In the genomic region with DNA sequence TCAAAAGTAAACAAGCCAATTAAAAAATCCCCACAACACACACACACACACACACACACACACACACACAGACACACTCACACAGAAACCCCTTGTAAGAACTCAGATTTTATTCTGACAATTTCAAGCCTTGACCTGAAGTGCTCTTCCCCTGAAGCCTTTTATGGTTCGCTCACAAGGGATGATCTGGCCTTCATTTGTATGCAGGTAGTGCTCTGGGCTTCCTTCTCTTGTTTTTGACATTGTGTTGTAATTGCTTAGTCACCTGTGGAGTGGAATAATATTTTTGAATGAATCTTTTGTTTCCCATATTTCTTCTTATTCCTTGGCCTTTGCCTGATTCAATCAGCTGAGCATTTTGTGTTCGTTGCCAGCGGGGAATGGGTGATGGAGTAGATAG, we compare ENCODE assay signal across 21 cellular contexts.
A peak's percentile ranks its signal among the peaks of the same experiment; 100 is the strongest.
DNase-seq lines count a peak whose midpoint lies in the region; ATAC-seq, FAIRE-seq and TF ChIP-seq lines count a peak whose summit lies in the region.
"Had no signal": no experiment of that assay in that cellular context is flagged by ENCODE, and none has a peak within 500 bp of the region (broad histone marks: within the 10 kb centered on the region; RNA-seq: fewer than 3 reads in every experiment).

No MANE protein-coding gene starts in this region.

- H3K4me3 Mint-ChIP-seq in astrocyte (ENCODE audit: unreplicated experiment) (no peak overlapping the region), neural crest cell (no peak overlapping the region), Caco-2 (ENCODE audit: unreplicated experiment) (no peak overlapping the region)
- H3K4me3 Mint-ChIP-seq: CD4-positive, CD25-positive, alpha-beta regulatory T cell; CD8-positive, alpha-beta memory T cell; H9 had no signal

- no peaks in the 10 kb centered on the region for H4K20me1 ChIP-seq in astrocyte (ENCODE audit: insufficient read depth, low read length)

- peak; percentile 64 for ATAC-seq in esophagus mucosa
- ATAC-seq in left lobe of liver, result no peak

- no peaks in the 10 kb centered on the region for H3K9me3 ChIP-seq in astrocyte (ENCODE audit: insufficient read depth, low read depth, low read length)
- no peaks in the 10 kb centered on the region for H3K9me3 ChIP-seq in Caco-2
- H3K9me3 ChIP-seq: BE2C had no signal

- H3K4me1 ChIP-seq in astrocyte (ENCODE audit: insufficient read depth, low read length), result no peaks in the 10 kb centered on the region
- H3K4me1 ChIP-seq in Caco-2, result no peaks in the 10 kb centered on the region
- H3K4me1 ChIP-seq: BE2C had no signal

- no peak for FAIRE-seq in astrocyte (lab: Jason Lieb, UNC)
- FAIRE-seq: A204.1, GM12892, GM18507, H1 had no signal

- peaks cover 12% of the 10 kb centered on the region for H3K4me1 Mint-ChIP-seq in astrocyte (ENCODE audit: low read depth, unreplicated experiment)
- H3K4me1 Mint-ChIP-seq in neural crest cell, result no peaks in the 10 kb centered on the region
- no peaks in the 10 kb centered on the region for H3K4me1 Mint-ChIP-seq in Caco-2 (ENCODE audit: low read depth, unreplicated experiment)
- H3K4me1 Mint-ChIP-seq: CD4-positive, CD25-positive, alpha-beta regulatory T cell; CD8-positive, alpha-beta memory T cell had no signal

- no TSS peak for BruUV-seq in Caco-2 (replicated peaks; lab: Mats Ljungman, UMichigan)

- H3K4me3 ChIP-seq in astrocyte (ENCODE audit: insufficient read depth, low read depth, low read length), result no peak overlapping the region
- H3K4me3 ChIP-seq in Caco-2 (ENCODE audit: low read depth, low read length), result no peak overlapping the region

- no peak overlapping the region for H3K4me2 ChIP-seq in astrocyte (ENCODE audit: low read length)

- H3K27me3 Mint-ChIP-seq in astrocyte (ENCODE audit: low read depth, unreplicated experiment) (peaks cover 10% of the 10 kb centered on the region), neural crest cell (ENCODE audit: low read depth) (no peaks in the 10 kb centered on the region), Caco-2 (ENCODE audit: insufficient read depth, unreplicated experiment) (peaks cover 7% of the 10 kb centered on the region)

- H3K9me3 Mint-ChIP-seq in astrocyte (ENCODE audit: unreplicated experiment) (peaks cover 3% of the 10 kb centered on the region), neural crest cell (no peaks in the 10 kb centered on the region), Caco-2 (ENCODE audit: unreplicated experiment) (no peaks in the 10 kb centered on the region)
- H3K9me3 Mint-ChIP-seq: H9 had no signal

- DNase-seq in HPDE6-E6E7 (ENCODE audit: extremely low spot score) (peak; percentile 10), astrocyte (ENCODE audit: low read depth) (no peak), neural crest cell (ENCODE audit: low read depth, low spot score) (no peak), Caco-2 (no peak), left lobe of liver (ENCODE audit: low spot score) (no peak), T-helper 1 cell (no peak)
- DNase-seq: ACHN; BE2C; C1 segment of cervical spinal cord; CD4-positive, CD25-positive, alpha-beta regulatory T cell; CD8-positive, alpha-beta memory T cell; COR-L47; DMS153; DMS79; GDM1; H9 had no signal

- H3K36me3 ChIP-seq in astrocyte (ENCODE audit: insufficient read depth, low read length) (no peaks in the 10 kb centered on the region), Caco-2 (ENCODE audit: control insufficient read depth, insufficient read depth, low read length) (no peaks in the 10 kb centered on the region)
- H3K36me3 ChIP-seq: BE2C had no signal

- H3K36me3 Mint-ChIP-seq in astrocyte (ENCODE audit: low read depth, unreplicated experiment) (no peaks in the 10 kb centered on the region), neural crest cell (ENCODE audit: low read depth) (no peaks in the 10 kb centered on the region), Caco-2 (ENCODE audit: insufficient read depth, unreplicated experiment) (no peaks in the 10 kb centered on the region)
- H3K36me3 Mint-ChIP-seq: CD4-positive, CD25-positive, alpha-beta regulatory T cell; CD8-positive, alpha-beta memory T cell had no signal

- H3K79me2 ChIP-seq in astrocyte (ENCODE audit: insufficient read depth, low read length), result no peaks in the 10 kb centered on the region

- POLR2A ChIA-PET in Caco-2 (lab: Charles Lee), result no interaction called here

- CTCF ChIA-PET in Caco-2 (lab: Charles Lee), result no interaction called here

- no peak for TF ChIP-seq CTCF in astrocyte (IDR thresholded peaks at IDR 0.05; ENCODE audit: insufficient read depth, low read depth, low read length)
- no peak for TF ChIP-seq CTCF in neural crest cell (conservative IDR thresholded peaks at IDR 0.05)
- no peak for TF ChIP-seq CTCF in Caco-2 (IDR thresholded peaks at IDR 0.05; ENCODE audit: insufficient read depth in 1 of 2, low read depth in 1 of 2, low read length in 1 of 2, severe bottlenecking in 1 of 2, unreplicated experiment in 1 of 2)

- peak overlapping the region; percentile 56 for H3K27ac Mint-ChIP-seq in astrocyte (ENCODE audit: unreplicated experiment)
- H3K27ac Mint-ChIP-seq in neural crest cell (ENCODE audit: unreplicated experiment), result peak overlapping the region; percentile 2
- no peak overlapping the region for H3K27ac Mint-ChIP-seq in Caco-2 (ENCODE audit: unreplicated experiment)
- H3K27ac Mint-ChIP-seq: CD4-positive, CD25-positive, alpha-beta regulatory T cell; CD8-positive, alpha-beta memory T cell; H9 had no signal

- H3K9ac ChIP-seq in astrocyte (ENCODE audit: low read length), result no peak overlapping the region

- no peak overlapping the region for H3K27ac ChIP-seq in astrocyte (ENCODE audit: low read depth, low read length)

- no peak overlapping the region for H2AFZ ChIP-seq in astrocyte (ENCODE audit: low read depth, low read length)

- intact Hi-C loops in Caco-2 (cut with micrococcal nuclease; ENCODE audit: unreplicated experiment), result no loop called here

- H3K27me3 ChIP-seq in astrocyte (ENCODE audit: insufficient read depth, low read length) (no peaks in the 10 kb centered on the region), Caco-2 (replicated peaks; ENCODE audit: control insufficient read depth, insufficient read depth, low read length) (no peaks in the 10 kb centered on the region; the same call in 1 of the 2 replicates)
